In the genomic region with DNA sequence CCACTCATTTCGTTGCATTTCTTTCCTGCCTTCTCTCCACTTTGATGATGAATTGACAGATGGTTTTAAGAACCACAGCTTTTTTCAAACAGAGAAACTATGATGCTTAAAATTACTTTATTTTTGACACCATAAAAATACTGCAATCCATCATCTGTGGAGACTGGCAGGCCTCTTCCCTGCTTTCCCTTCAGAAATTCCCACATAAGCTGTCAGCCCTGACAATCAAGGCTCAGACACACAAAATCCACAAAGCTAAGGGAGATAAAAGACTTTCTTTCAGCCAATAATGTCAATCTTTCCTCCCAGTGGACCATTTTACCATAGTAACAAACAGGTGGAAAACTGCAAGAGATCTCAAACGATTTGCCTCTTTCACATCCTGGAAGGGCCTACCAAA, we compare ENCODE assay signal across 21 cellular contexts.
DNase-seq lines count a peak whose midpoint lies in the region; ATAC-seq and FAIRE-seq lines count a peak whose summit lies in the region.
"Had no signal": no experiment of that assay in that cellular context is flagged by ENCODE, and none has a peak within 500 bp of the region (broad histone marks: within the 10 kb centered on the region; RNA-seq: fewer than 3 reads in every experiment).

No MANE protein-coding gene starts in this region.

- no peak for DNase-seq in activated naive CD8-positive, alpha-beta T cell treated with anti-CD3 and anti-CD28 coated beads, Interleukin-2, amount 50 U/mL, for 24 hours
- DNase-seq in GM18507 (ENCODE audit: extremely low spot score, insufficient read length, low read depth) (no peak), medulla oblongata (ENCODE audit: extremely low spot score) (no peak)
- no peak for DNase-seq in naive thymus-derived CD8-positive, alpha-beta T cell
- DNase-seq: 8988T; C1 segment of cervical spinal cord; CD4-positive, CD25-positive, alpha-beta regulatory T cell; DMS153; DMS79; GDM1; GM23248; HCEC 1CT; HFFc6; IMR-90 had no signal

- no peaks in the 10 kb centered on the region for H3K9me3 Mint-ChIP-seq in activated naive CD8-positive, alpha-beta T cell (ENCODE audit: low read depth)
- H3K9me3 Mint-ChIP-seq in activated naive CD8-positive, alpha-beta T cell treated with anti-CD3 and anti-CD28 coated beads, Interleukin-2, amount 50 U/mL, for 24 hours = no peaks in the 10 kb centered on the region
- no peaks in the 10 kb centered on the region for H3K9me3 Mint-ChIP-seq in dendritic cell treated with granulocyte-macrophage colony-stimulating factor and Interleukin-4, amounts not matched to agents 40 ng/mL and 50 ng/mL, for 4 days
- no peaks in the 10 kb centered on the region for H3K9me3 Mint-ChIP-seq in naive thymus-derived CD8-positive, alpha-beta T cell
- H3K9me3 Mint-ChIP-seq: CD4-positive, CD25-positive, alpha-beta regulatory T cell; HFFc6 had no signal

- peak; percentile 44 for FAIRE-seq in GM18507 (lab: Jason Lieb, UNC)
- FAIRE-seq: GM12892, H54, HTR-8/SVneo, K562 had no signal

- H3K27me3 Mint-ChIP-seq in activated naive CD8-positive, alpha-beta T cell = no peaks in the 10 kb centered on the region
- H3K27me3 Mint-ChIP-seq in activated naive CD8-positive, alpha-beta T cell treated with anti-CD3 and anti-CD28 coated beads, Interleukin-2, amount 50 U/mL, for 24 hours = no peaks in the 10 kb centered on the region
- no peaks in the 10 kb centered on the region for H3K27me3 Mint-ChIP-seq in dendritic cell treated with granulocyte-macrophage colony-stimulating factor and Interleukin-4, amounts not matched to agents 40 ng/mL and 50 ng/mL, for 4 days
- no peaks in the 10 kb centered on the region for H3K27me3 Mint-ChIP-seq in naive thymus-derived CD8-positive, alpha-beta T cell
- H3K27me3 Mint-ChIP-seq: CD4-positive, CD25-positive, alpha-beta regulatory T cell had no signal

- intact Hi-C loops in dendritic cell treated with granulocyte-macrophage colony-stimulating factor and Interleukin-4, amounts not matched to agents 40 ng/mL and 50 ng/mL, for 4 days (cut with micrococcal nuclease) = no loop called here

- no peak overlapping the region for H3K4me3 Mint-ChIP-seq in activated naive CD8-positive, alpha-beta T cell
- H3K4me3 Mint-ChIP-seq in activated naive CD8-positive, alpha-beta T cell treated with anti-CD3 and anti-CD28 coated beads, Interleukin-2, amount 50 U/mL, for 24 hours = no peak overlapping the region
- H3K4me3 Mint-ChIP-seq in dendritic cell treated with granulocyte-macrophage colony-stimulating factor and Interleukin-4, amounts not matched to agents 40 ng/mL and 50 ng/mL, for 4 days = no peak overlapping the region
- H3K4me3 Mint-ChIP-seq in naive thymus-derived CD8-positive, alpha-beta T cell = no peak overlapping the region
- H3K4me3 Mint-ChIP-seq: CD4-positive, CD25-positive, alpha-beta regulatory T cell; HFFc6 had no signal

- POLR2A ChIA-PET in naive thymus-derived CD8-positive, alpha-beta T cell (lab: Charles Lee) = interaction anchor here (0.7 to 1.9 kb wide), 3 partner anchors 10 to 26 kb away, joined by 3 to 17 read pairs (median 3); no protein-coding TSS in a partner anchor

- peaks cover 43% of the 10 kb centered on the region for H3K4me1 Mint-ChIP-seq in activated naive CD8-positive, alpha-beta T cell (ENCODE audit: low read depth)
- peaks cover 42% of the 10 kb centered on the region for H3K4me1 Mint-ChIP-seq in activated naive CD8-positive, alpha-beta T cell treated with anti-CD3 and anti-CD28 coated beads, Interleukin-2, amount 50 U/mL, for 24 hours
- peaks cover 45% of the 10 kb centered on the region for H3K4me1 Mint-ChIP-seq in dendritic cell treated with granulocyte-macrophage colony-stimulating factor and Interleukin-4, amounts not matched to agents 40 ng/mL and 50 ng/mL, for 4 days (ENCODE audit: low read depth)
- H3K4me1 Mint-ChIP-seq in naive thymus-derived CD8-positive, alpha-beta T cell = peaks cover 20 to 43% (median 40%) of the 10 kb centered on the region in 4 donors

- H3K36me3 Mint-ChIP-seq in activated naive CD8-positive, alpha-beta T cell = no peaks in the 10 kb centered on the region
- H3K36me3 Mint-ChIP-seq in activated naive CD8-positive, alpha-beta T cell treated with anti-CD3 and anti-CD28 coated beads, Interleukin-2, amount 50 U/mL, for 24 hours (ENCODE audit: low read depth) = no peaks in the 10 kb centered on the region
- H3K36me3 Mint-ChIP-seq in dendritic cell treated with granulocyte-macrophage colony-stimulating factor and Interleukin-4, amounts not matched to agents 40 ng/mL and 50 ng/mL, for 4 days (ENCODE audit: low read depth) = peaks cover 10% of the 10 kb centered on the region
- no peaks in the 10 kb centered on the region for H3K36me3 Mint-ChIP-seq in naive thymus-derived CD8-positive, alpha-beta T cell
- H3K36me3 Mint-ChIP-seq: CD4-positive, CD25-positive, alpha-beta regulatory T cell had no signal

- H3K27ac Mint-ChIP-seq in activated naive CD8-positive, alpha-beta T cell = peak overlapping the region; percentile 25
- no peak overlapping the region for H3K27ac Mint-ChIP-seq in activated naive CD8-positive, alpha-beta T cell treated with anti-CD3 and anti-CD28 coated beads, Interleukin-2, amount 50 U/mL, for 24 hours
- H3K27ac Mint-ChIP-seq in dendritic cell treated with granulocyte-macrophage colony-stimulating factor and Interleukin-4, amounts not matched to agents 40 ng/mL and 50 ng/mL, for 4 days = peak overlapping the region; percentile 64
- peak overlapping the region in 3 of 10 donors; percentile 51 to 84 (median 64) for H3K27ac Mint-ChIP-seq in naive thymus-derived CD8-positive, alpha-beta T cell
- H3K27ac Mint-ChIP-seq: HFFc6 had no signal

- no peak for ATAC-seq in activated naive CD8-positive, alpha-beta T cell treated with anti-CD3 and anti-CD28 coated beads, Interleukin-2, amount 50 U/mL, for 24 hours
- no peak for ATAC-seq in GM21367 (IDR thresholded peaks at IDR 0.05; ENCODE audit: unreplicated experiment)
- no peak for ATAC-seq in naive thymus-derived CD8-positive, alpha-beta T cell
